Comparison of ENCODE assay signal across 18 cellular contexts in genomic region chr20:62482970-62483369, GRCh38. TPM values are rescaled to one million over a fixed set of nuclear protein-coding genes. Genes with fewer than 3 reads are reported as not detected.
DNase-seq lines count a peak whose midpoint lies in the region; ATAC-seq, FAIRE-seq and TF ChIP-seq lines count a peak whose summit lies in the region.
"Had no signal": no experiment of that assay in that cellular context is flagged by ENCODE, and none has a peak within 500 bp of the region (broad histone marks: within the 10 kb centered on the region; RNA-seq: fewer than 3 reads in every experiment).

No MANE protein-coding gene starts in this region.

- FAIRE-seq in HTR-8/SVneo (lab: Jason Lieb, UNC) (peak; percentile 72), K562 (lab: Jason Lieb, UNC) (no peak)

- H3K4me2 ChIP-seq in K562 (ENCODE audit: insufficient read depth, low read length) (no peak overlapping the region), mesendoderm (ENCODE audit: low read length) (peak overlapping the region; percentile 29)

- no peaks in the 10 kb centered on the region for H3K9me3 Mint-ChIP-seq in stimulated activated naive B cell treated with anti-CD40 and anti-IgM and Interleukin-4, amounts not matched to agents 10 μg/mL and 1 μg/mL and 100 μg/mL, for 72 hours
- H3K9me3 Mint-ChIP-seq: CD4-positive, alpha-beta memory T cell had no signal

- ATAC-seq in K562 = no peak
- ATAC-seq in stimulated activated naive B cell treated with anti-CD40 and anti-IgM and Interleukin-4, amounts not matched to agents 10 μg/mL and 1 μg/mL and 100 μg/mL, for 72 hours (replicated peaks) = no peak
- ATAC-seq in HG03342 (IDR thresholded peaks at IDR 0.05; ENCODE audit: unreplicated experiment) = no peak

- H3K9ac ChIP-seq in K562 (ENCODE audit: insufficient read depth in 1 of 2, low read depth in 2 of 2, low read length in 2 of 2) = 0 out of 4 replicates have a peak overlapping the region, but pooled peaks of 1 of the 2 experiments have one; percentile 59
- peak overlapping the region; percentile 27 for H3K9ac ChIP-seq in mesendoderm (ENCODE audit: low read length)

- TF ChIP-seq CTCF in K562 (IDR thresholded peaks at IDR 0.05 in 2 of 3, conservative IDR thresholded peaks at IDR 0.05 in 1 of 3; ENCODE audit: insufficient read depth in 2 of 3, low read depth in 1 of 3, low read length in 3 of 3) = no peak

- no peak overlapping the region for H4K8ac ChIP-seq in mesendoderm (ENCODE audit: low read depth, low read length)

- H3K36me3 ChIP-seq in K562 (ENCODE audit: control insufficient read depth, insufficient read depth, low read length) = no peaks in the 10 kb centered on the region
- no peaks in the 10 kb centered on the region for H3K36me3 ChIP-seq in mesendoderm (ENCODE audit: control insufficient read depth, insufficient read depth, low read length)
- H3K36me3 ChIP-seq: SJSA1 had no signal

- H3K36me3 Mint-ChIP-seq in stimulated activated naive B cell treated with anti-CD40 and anti-IgM and Interleukin-4, amounts not matched to agents 10 μg/mL and 1 μg/mL and 100 μg/mL, for 72 hours = no peaks in the 10 kb centered on the region
- H3K36me3 Mint-ChIP-seq: CD4-positive, alpha-beta memory T cell had no signal

- no peak for TF ChIP-seq EP300 in K562 (IDR thresholded peaks at IDR 0.05; ENCODE audit: low read length)

- H4K20me1 ChIP-seq in K562 (replicated peaks; ENCODE audit: control insufficient read depth, insufficient read depth, low read length) = no peaks in the 10 kb centered on the region

- H3K79me1 ChIP-seq in mesendoderm (ENCODE audit: low read length) = no peaks in the 10 kb centered on the region

- H2AFZ ChIP-seq in K562 (ENCODE audit: low read depth, low read length) = peak overlapping the region; percentile 50; the same call in 1 of the 2 replicates

- intact Hi-C loops in K562 (cut with micrococcal nuclease) = no loop called here

- H3K27ac ChIP-seq in K562 (ENCODE audit: extremely low read depth, low read depth, low read length) = no peak overlapping the region
- H3K27ac ChIP-seq in mesendoderm (ENCODE audit: low read depth, low read length) = no peak overlapping the region
- H3K27ac ChIP-seq: SJSA1 had no signal

- H3K79me2 ChIP-seq in K562 (ENCODE audit: control insufficient read depth, insufficient read depth, low read length) (no peaks in the 10 kb centered on the region), mesendoderm (ENCODE audit: control insufficient read depth, insufficient read depth, low read length) (no peaks in the 10 kb centered on the region)

- H3K27me3 ChIP-seq in K562 (ENCODE audit: control insufficient read depth in 2 of 2, insufficient read depth in 2 of 2, low read length in 2 of 2) (peaks cover 0 to 23% of the 10 kb centered on the region in 2 experiments; a peak in 2 of 5 replicates), mesendoderm (ENCODE audit: insufficient read depth, low read length, poor library complexity) (peaks cover 19% of the 10 kb centered on the region)

- WGBS in K562 (ENCODE audit: insufficient coverage, low coverage, missing lambda C conversion rate) = 33% methylated on average over 8 of the region's 8 CpGs
- WGBS in mesendoderm (ENCODE audit: extremely low coverage, insufficient coverage, low lambda C conversion rate) = no CpG with 5 or more reads among the region's 8 CpGs

- H3K27ac Mint-ChIP-seq in stimulated activated naive B cell treated with anti-CD40 and anti-IgM and Interleukin-4, amounts not matched to agents 10 μg/mL and 1 μg/mL and 100 μg/mL, for 72 hours = peak overlapping the region; percentile 47
- H3K27ac Mint-ChIP-seq: CD4-positive, alpha-beta memory T cell had no signal

- H3K56ac ChIP-seq in mesendoderm (ENCODE audit: low read length) = no peak overlapping the region

- CTCF ChIA-PET in K562 (lab: Yijun Ruan, JAX; ENCODE audit: low intra/inter-chr PET ratio) = no interaction called here

- H2BK15ac ChIP-seq in mesendoderm (replicated peaks; ENCODE audit: low read depth) = no peak overlapping the region

- no peak overlapping the region for H2BK5ac ChIP-seq in mesendoderm (ENCODE audit: low read length)

- no peak overlapping the region for H2AK5ac ChIP-seq in mesendoderm (ENCODE audit: low read length)

- no peak overlapping the region for H4K5ac ChIP-seq in mesendoderm (ENCODE audit: low read length)

- H2BK120ac ChIP-seq in mesendoderm (ENCODE audit: low read depth, low read length) = no peak overlapping the region

- no TSS peak for BruUV-seq in K562 (replicated peaks; lab: Mats Ljungman, UMichigan)

- no peak overlapping the region for H3K4me3 Mint-ChIP-seq in stimulated activated naive B cell treated with anti-CD40 and anti-IgM and Interleukin-4, amounts not matched to agents 10 μg/mL and 1 μg/mL and 100 μg/mL, for 72 hours

- POLR2A ChIA-PET in K562 (lab: Yijun Ruan, JAX) = no interaction called here

- H3K27me3 Mint-ChIP-seq in stimulated activated naive B cell treated with anti-CD40 and anti-IgM and Interleukin-4, amounts not matched to agents 10 μg/mL and 1 μg/mL and 100 μg/mL, for 72 hours = peaks cover 68 to 96% of the 10 kb centered on the region in 2 donors

- in situ Hi-C loops in K562 (cut with MboI) = no loop called here

- no peak overlapping the region for H3K18ac ChIP-seq in mesendoderm (ENCODE audit: low read length)

- H3K4me1 Mint-ChIP-seq in stimulated activated naive B cell treated with anti-CD40 and anti-IgM and Interleukin-4, amounts not matched to agents 10 μg/mL and 1 μg/mL and 100 μg/mL, for 72 hours = peaks cover 22 to 25% of the 10 kb centered on the region in 2 donors

- TF ChIP-seq RAD21 in K562 (CRISPR knock-in tag; conservative IDR thresholded peaks at IDR 0.05 in 1 of 2, IDR thresholded peaks at IDR 0.05 in 1 of 2) = no peak

- no peak for TF ChIP-seq POLR2A in K562 (conservative IDR thresholded peaks at IDR 0.05)

- H3K23ac ChIP-seq in mesendoderm (ENCODE audit: low read length) = no peak overlapping the region

- no peak overlapping the region for H3K4me3 ChIP-seq in K562
- H3K4me3 ChIP-seq in mesendoderm (ENCODE audit: low read length) = no peak overlapping the region
- H3K4me3 ChIP-seq: SJSA1 had no signal

- H3K4me1 ChIP-seq in K562 (replicated peaks in 1 of 2; ENCODE audit: control insufficient read depth in 2 of 2, insufficient read depth in 2 of 2, low read length in 2 of 2) (peaks cover 49 to 91% of the 10 kb centered on the region in 2 experiments), mesendoderm (ENCODE audit: control insufficient read depth, low read depth, low read length) (peaks cover 20% of the 10 kb centered on the region)

- no peak for DNase-seq in HTR-8/SVneo (ENCODE audit: insufficient read length, low spot score)
- DNase-seq in K562 (ENCODE audit: extremely low read depth in 1 of 4, low spot score in 3 of 4) = no peak
- DNase-seq in mesendoderm = no peak
- no peak for DNase-seq in stimulated activated naive B cell treated with anti-CD40 and anti-IgM and Interleukin-4, amounts not matched to agents 10 μg/mL and 1 μg/mL and 100 μg/mL, for 72 hours
- no peak for DNase-seq in ureter (ENCODE audit: low spot score)
- no peak for DNase-seq in activated CD4-positive, alpha-beta T cell treated with anti-CD3 and anti-CD28 coated beads for 48 hours
- DNase-seq: ACHN; CD4-positive, alpha-beta memory T cell; DND-41; GF-D8; GOT3; NCI-H1417; NCI-H1930; NCI-H2171; NCI-H446 treated with DMSO at 0.1 percent for 48 hours; NCI-H82 had no signal

- H3K9me1 ChIP-seq in K562 (ENCODE audit: control insufficient read depth, insufficient read depth, low read length) = peaks cover 2% of the 10 kb centered on the region

- H3K4ac ChIP-seq in mesendoderm (ENCODE audit: low read depth, low read length) = no peak overlapping the region

- H3K9me3 ChIP-seq in K562 (replicated peaks; ENCODE audit: control insufficient read depth, insufficient read depth, low read depth, low read length) = no peaks in the 10 kb centered on the region
- H3K9me3 ChIP-seq: SJSA1 had no signal

RNA-seq across cellular contexts. Expression of gene GATA5, which starts 7.2 kb away (rescaled TPM):
- 0.40 and 1.3 TPM in 2 replicates for total RNA-seq in K562 (2011; cell fraction: chromatin; rRNA removed; ENCODE audit: low replicate concordance)
- 0.66 and 0.67 TPM in 2 replicates for total RNA-seq in K562 (2011; cell fraction: nucleolus; rRNA removed)
- total RNA-seq in K562 (2011; cell fraction: nucleoplasm; rRNA removed) = 0.29 and 0.46 TPM in 2 replicates
- 0.18 and 0.45 TPM in 2 replicates for total RNA-seq in K562 (2014; rRNA removed)
- 0.06 TPM in 1 of 2 replicates, not detected in the other for total RNA-seq in K562 (2014; rRNA removed; fragmentation: Illumina TruSeq; extraction: Trizol)
- total RNA-seq in K562 (2015; rRNA removed; fragmentation: Illumina TruSeq; extraction: Trizol) = 0.08 and 0.22 TPM in 2 replicates
- 0.49 TPM in 2 replicates for total RNA-seq in K562 (2021)
- polyA plus RNA-seq in K562 (2011; rRNA removed) = 0.57 and 0.68 TPM in 2 replicates
- polyA plus RNA-seq in K562 (2011; cell fraction: cytosol; rRNA removed) = 0.68 and 2.4 TPM in 2 replicates
- 1.4 and 2.7 TPM in 2 replicates for polyA plus RNA-seq in K562 (2011; cell fraction: nucleus; rRNA removed)
- polyA plus RNA-seq in K562 (2012) = 0.43 and 0.44 TPM in 2 replicates
- polyA plus RNA-seq in K562 (2014; fragmentation: Illumina TruSeq; extraction: Trizol) = 0.09 and 0.11 TPM in 2 replicates
- polyA plus RNA-seq in K562 (2014; fragmentation: Nextera tagmentation; extraction: Ambion mirVana) = not detected
- 0.16 and 0.34 TPM in 2 replicates for polyA plus RNA-seq in K562 (2014; rRNA removed)
- 0.12 and 0.39 TPM in 2 replicates for polyA minus RNA-seq in K562 (2011; rRNA and poly(A)+ RNA removed)
- polyA minus RNA-seq in K562 (2011; cell fraction: cytosol; rRNA and poly(A)+ RNA removed) = 0.86 and 1.5 TPM in 2 replicates
- 0.67 TPM in 2 replicates for polyA minus RNA-seq in K562 (2011; cell fraction: nucleus; rRNA and poly(A)+ RNA removed)
- polyA plus RNA-seq in mesendoderm (2013, experiment 1 of 2) = 0.07 TPM
- polyA plus RNA-seq in mesendoderm (2013, experiment 2 of 2) = 0.10 TPM
- total RNA-seq in ureter = 4.1 TPM
- total RNA-seq: CD4-positive, alpha-beta memory T cell; SJSA1 had no signal
- polyA plus RNA-seq: CD4-positive, alpha-beta memory T cell had no signal

RNA-seq across cellular contexts. Expression of gene RBBP8NL, which starts 55.6 kb away (rescaled TPM):
- total RNA-seq in K562 (2011; cell fraction: chromatin; rRNA removed; ENCODE audit: low replicate concordance) = not detected in 2 replicates
- not detected in 2 replicates for total RNA-seq in K562 (2011; cell fraction: nucleolus; rRNA removed)
- total RNA-seq in K562 (2011; cell fraction: nucleoplasm; rRNA removed) = not detected in 2 replicates
- total RNA-seq in K562 (2014; rRNA removed) (not detected in 2 replicates), K562 (2014; rRNA removed; fragmentation: Illumina TruSeq; extraction: Trizol) (not detected in 2 replicates), K562 (2015; rRNA removed; fragmentation: Illumina TruSeq; extraction: Trizol) (not detected in 2 replicates), K562 (2021) (not detected in 2 replicates), ureter (11.4 TPM)
- polyA plus RNA-seq in K562 (2011; rRNA removed) (not detected in 2 replicates), K562 (2014; fragmentation: Illumina TruSeq; extraction: Trizol) (not detected in 2 replicates), K562 (2014; fragmentation: Nextera tagmentation; extraction: Ambion mirVana) (not detected), K562 (2014; rRNA removed) (not detected in 2 replicates)
- polyA plus RNA-seq in K562 (2011; cell fraction: cytosol; rRNA removed) = 0.04 TPM in 1 of 2 replicates, not detected in the other
- 0.09 TPM in 1 of 2 replicates, not detected in the other for polyA plus RNA-seq in K562 (2011; cell fraction: nucleus; rRNA removed)
- polyA plus RNA-seq in K562 (2012) = not detected in 2 replicates
- polyA minus RNA-seq in K562 (2011; rRNA and poly(A)+ RNA removed) = not detected in 2 replicates
- polyA minus RNA-seq in K562 (2011; cell fraction: cytosol; rRNA and poly(A)+ RNA removed) = not detected in 2 replicates
- not detected in 2 replicates for polyA minus RNA-seq in K562 (2011; cell fraction: nucleus; rRNA and poly(A)+ RNA removed)
- polyA plus RNA-seq in mesendoderm (2013, experiment 1 of 2) = 0.31 TPM
- polyA plus RNA-seq in mesendoderm (2013, experiment 2 of 2) = 0.36 TPM
- total RNA-seq: CD4-positive, alpha-beta memory T cell; SJSA1 had no signal
- polyA plus RNA-seq: CD4-positive, alpha-beta memory T cell had no signal

Comparison
In these comparisons a context has a peak if more than half of its experiments do, and no peak if none do; other contexts are left out.
1. RNA of gene RBBP8NL, which starts 55.6 kb away (total RNA-seq): 11.4 TPM in ureter (single experiment); not detected in K562; every median in the first group is over 10 times any median in the second.